In genomic region chr18:13568443-13569392, GRCh38 we compare ENCODE assay signal across 8 cellular contexts.
DNase-seq lines count a peak whose midpoint lies in the region; ATAC-seq and TF ChIP-seq lines count a peak whose summit lies in the region.

No MANE protein-coding gene starts in this region.

- H3K27me3 ChIP-seq in RWPE2 (ENCODE audit: insufficient read depth, poor library complexity, severe bottlenecking) (no peaks in the 10 kb centered on the region), WERI-Rb-1 (ENCODE audit: insufficient read depth, low read depth, severe bottlenecking) (no peaks in the 10 kb centered on the region)

- H3K4me1 ChIP-seq in RWPE2 (ENCODE audit: insufficient read depth, poor library complexity, severe bottlenecking), result no peaks in the 10 kb centered on the region

- H3K4me3 ChIP-seq in RWPE2 (ENCODE audit: severe bottlenecking) (no peak overlapping the region), WERI-Rb-1 (ENCODE audit: low read depth, low read length) (no peak overlapping the region)

- peak overlapping the region; percentile 27 for H3K27ac ChIP-seq in RWPE2 (ENCODE audit: poor library complexity, severe bottlenecking)
- no peak overlapping the region for H3K27ac ChIP-seq in WERI-Rb-1

- no peaks in the 10 kb centered on the region for H3K9me3 ChIP-seq in RWPE2 (ENCODE audit: severe bottlenecking)
- H3K9me3 ChIP-seq in WERI-Rb-1 (ENCODE audit: severe bottlenecking), result no peaks in the 10 kb centered on the region

- H3K36me3 ChIP-seq in RWPE2 (ENCODE audit: low read depth) (no peaks in the 10 kb centered on the region), WERI-Rb-1 (no peaks in the 10 kb centered on the region)

- TF ChIP-seq CTCF in RWPE2 (IDR thresholded peaks at IDR 0.05; ENCODE audit: poor library complexity, severe bottlenecking) (no peak), WERI-Rb-1 (IDR thresholded peaks at IDR 0.05; ENCODE audit: low read depth, low read length) (no peak)

- ATAC-seq in GM18870 (IDR thresholded peaks at IDR 0.05; ENCODE audit: unreplicated experiment) (peak; percentile 58), HG02623 (IDR thresholded peaks at IDR 0.05; ENCODE audit: unreplicated experiment) (peak; percentile 68), RWPE2 (ENCODE audit: low read depth) (no peak)

- DNase-seq in RWPE2 (ENCODE audit: low spot score), result no peak
- DNase-seq in stimulated activated CD4-positive, alpha-beta T cell treated with anti-CD3 and anti-CD28 coated beads, Interleukin-12 subunit alpha, Interleukin-12 subunit beta, amount 100 ng/mL, for 48 hours (ENCODE audit: low read depth in 2 of 3, low spot score in 1 of 3), result peak in 2 of 3 donors; percentile 39 to 61
- DNase-seq in NCI-H510A (lab: John Stamatoyannopoulos, UW), result no peak
- no peak for DNase-seq in WERI-Rb-1
- DNase-seq in dedifferentiated amniotic fluid mesenchymal stem cell (ENCODE audit: extremely low spot score), result no peak
- DNase-seq in effector CD8-positive, alpha-beta T cell (lab: John Stamatoyannopoulos, UW), result no peak

Comparison
In these comparisons a context has a peak if more than half of its experiments do, and no peak if none do; other contexts are left out.
1. DNase-seq: peak in stimulated activated CD4-positive, alpha-beta T cell treated with anti-CD3 and anti-CD28 coated beads, Interleukin-12 subunit alpha, Interleukin-12 subunit beta, amount 100 ng/mL, for 48 hours (2 of 3); none in RWPE2 (single experiment), NCI-H510A (single experiment), WERI-Rb-1 (single experiment), dedifferentiated amniotic fluid mesenchymal stem cell (single experiment) and effector CD8-positive, alpha-beta T cell (single experiment).